In the genomic region with DNA sequence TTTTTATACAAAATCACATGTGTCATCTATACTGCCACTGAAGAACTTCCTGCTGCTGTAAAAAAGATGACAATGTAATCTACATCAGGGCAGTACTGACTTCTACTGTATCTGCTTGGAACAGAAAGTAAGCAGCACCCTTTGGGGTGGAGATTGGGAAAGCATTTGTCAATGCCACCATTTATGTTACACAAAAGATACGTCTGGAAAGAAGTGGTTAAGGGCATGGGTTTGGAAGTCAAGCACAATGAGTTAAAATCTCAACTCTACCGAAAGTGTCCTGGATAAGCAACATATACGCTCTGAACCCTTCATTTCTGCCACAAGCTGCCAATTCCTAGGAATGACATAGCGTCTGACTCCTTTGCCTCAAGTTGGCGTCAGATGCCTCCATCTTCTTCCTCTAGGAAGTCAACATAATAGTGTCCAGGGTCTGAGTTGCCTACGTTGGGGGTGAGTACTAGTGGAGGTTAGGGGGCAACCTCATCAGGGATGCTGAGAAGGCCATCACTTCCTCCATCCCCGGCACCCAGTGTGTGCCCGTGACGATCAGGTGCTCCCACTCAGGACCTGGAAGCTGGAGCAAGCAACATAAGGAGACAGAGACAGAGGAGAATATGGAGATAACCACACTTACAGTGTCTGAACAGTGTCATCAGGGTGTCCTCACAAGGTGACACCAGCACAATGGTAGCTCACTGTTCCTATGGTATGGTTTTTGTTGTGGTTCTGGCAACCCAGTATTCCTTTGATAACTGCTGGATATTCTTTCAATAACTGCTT, we compare ENCODE assay signal across 1 cellular context.
A peak's percentile ranks its signal among the peaks of the same experiment; 100 is the strongest.
TF ChIP-seq lines count a peak whose summit lies in the region.

No MANE protein-coding gene starts in this region.

TF ChIP-seq in K562, 482 proteins besides CTCF, POLR2A, EP300 and RAD21 (continued from another document and continues in another):
- TF ChIP-seq MGA (IDR thresholded peaks at IDR 0.05) (no peak), ZBTB49 (CRISPR knock-in tag; IDR thresholded peaks at IDR 0.05; ENCODE audit: borderline replicate concordance) (no peak), HDAC6 (IDR thresholded peaks at IDR 0.05; ENCODE audit: low read depth, low read length) (no peak), MAX (CRISPR knock-in tag; IDR thresholded peaks at IDR 0.05) (peak; percentile 31; the same call in 1 of the 2 replicates), ZNF75A (CRISPR knock-in tag; IDR thresholded peaks at IDR 0.05) (no peak), MIER1 (IDR thresholded peaks at IDR 0.05; ENCODE audit: low read depth) (no peak), ZNF239 (CRISPR knock-in tag; IDR thresholded peaks at IDR 0.05) (no peak), RFX7 (CRISPR knock-in tag; IDR thresholded peaks at IDR 0.05) (no peak), ZNF707 (CRISPR knock-in tag; conservative IDR thresholded peaks at IDR 0.05) (no peak), ZNF175 (CRISPR knock-in tag; IDR thresholded peaks at IDR 0.05; ENCODE audit: low read depth) (peak; percentile 77; the same call in 1 of the 2 replicates), ZNF354B (CRISPR knock-in tag; IDR thresholded peaks at IDR 0.05) (no peak), CBX2 (IDR thresholded peaks at IDR 0.05; ENCODE audit: insufficient read depth, low read length, poor library complexity, severe bottlenecking) (no peak), ZKSCAN8 (CRISPR knock-in tag; IDR thresholded peaks at IDR 0.05) (peak; percentile 80), MCM3 (IDR thresholded peaks at IDR 0.05) (no peak), SAFB2 (IDR thresholded peaks at IDR 0.05; ENCODE audit: borderline replicate concordance, low read depth, low read length, severe bottlenecking) (no peak), CBX5 (IDR thresholded peaks at IDR 0.05; ENCODE audit: borderline replicate concordance, low read depth) (no peak), TCF7 (IDR thresholded peaks at IDR 0.05; ENCODE audit: borderline replicate concordance) (no peak), NFE2L1 (tag; IDR thresholded peaks at IDR 0.05; ENCODE audit: borderline replicate concordance, low read depth) (no peak), CSDE1 (IDR thresholded peaks at IDR 0.05) (0 out of 4 replicates have a peak, but pooled peaks of 1 of the 2 experiments have one; percentile 35), ZNF174 (CRISPR knock-in tag; IDR thresholded peaks at IDR 0.05) (no peak), ZNF165 (CRISPR knock-in tag; IDR thresholded peaks at IDR 0.05; ENCODE audit: borderline replicate concordance) (no peak), CHD1 (IDR thresholded peaks at IDR 0.05; ENCODE audit: low read length) (no peak), FOXA3 (CRISPR knock-in tag; conservative IDR thresholded peaks at IDR 0.05 in 1 of 2, IDR thresholded peaks at IDR 0.05 in 1 of 2) (peak in 1 of 2 experiments; percentile 40; a peak in 1 of 4 replicates), SMARCB1 (IDR thresholded peaks at IDR 0.05; ENCODE audit: insufficient read length, low read depth) (no peak)
- TF ChIP-seq, protein P1, sequence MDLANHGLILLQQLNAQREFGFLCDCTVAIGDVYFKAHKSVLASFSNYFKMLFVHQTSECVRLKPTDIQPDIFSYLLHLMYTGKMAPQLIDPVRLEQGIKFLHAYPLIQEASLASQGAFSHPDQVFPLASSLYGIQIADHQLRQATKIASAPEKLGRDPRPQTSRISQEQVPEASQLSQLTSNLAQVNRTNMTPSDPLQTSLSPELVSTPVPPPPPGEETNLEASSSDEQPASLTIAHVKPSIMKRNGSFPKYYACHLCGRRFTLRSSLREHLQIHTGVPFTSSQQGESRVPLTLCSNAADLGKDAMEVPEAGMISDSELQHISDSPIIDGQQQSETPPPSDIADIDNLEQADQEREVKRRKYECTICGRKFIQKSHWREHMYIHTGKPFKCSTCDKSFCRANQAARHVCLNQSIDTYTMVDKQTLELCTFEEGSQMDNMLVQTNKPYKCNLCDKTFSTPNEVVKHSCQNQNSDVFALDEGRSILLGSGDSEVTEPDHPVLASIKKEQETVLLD (IDR thresholded peaks at IDR 0.05), result no peak
- TF ChIP-seq, protein P2, sequence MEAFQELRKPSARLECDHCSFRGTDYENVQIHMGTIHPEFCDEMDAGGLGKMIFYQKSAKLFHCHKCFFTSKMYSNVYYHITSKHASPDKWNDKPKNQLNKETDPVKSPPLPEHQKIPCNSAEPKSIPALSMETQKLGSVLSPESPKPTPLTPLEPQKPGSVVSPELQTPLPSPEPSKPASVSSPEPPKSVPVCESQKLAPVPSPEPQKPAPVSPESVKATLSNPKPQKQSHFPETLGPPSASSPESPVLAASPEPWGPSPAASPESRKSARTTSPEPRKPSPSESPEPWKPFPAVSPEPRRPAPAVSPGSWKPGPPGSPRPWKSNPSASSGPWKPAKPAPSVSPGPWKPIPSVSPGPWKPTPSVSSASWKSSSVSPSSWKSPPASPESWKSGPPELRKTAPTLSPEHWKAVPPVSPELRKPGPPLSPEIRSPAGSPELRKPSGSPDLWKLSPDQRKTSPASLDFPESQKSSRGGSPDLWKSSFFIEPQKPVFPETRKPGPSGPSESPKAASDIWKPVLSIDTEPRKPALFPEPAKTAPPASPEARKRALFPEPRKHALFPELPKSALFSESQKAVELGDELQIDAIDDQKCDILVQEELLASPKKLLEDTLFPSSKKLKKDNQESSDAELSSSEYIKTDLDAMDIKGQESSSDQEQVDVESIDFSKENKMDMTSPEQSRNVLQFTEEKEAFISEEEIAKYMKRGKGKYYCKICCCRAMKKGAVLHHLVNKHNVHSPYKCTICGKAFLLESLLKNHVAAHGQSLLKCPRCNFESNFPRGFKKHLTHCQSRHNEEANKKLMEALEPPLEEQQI (IDR thresholded peaks at IDR 0.05), result peak; percentile 80
- TF ChIP-seq, protein P3, sequence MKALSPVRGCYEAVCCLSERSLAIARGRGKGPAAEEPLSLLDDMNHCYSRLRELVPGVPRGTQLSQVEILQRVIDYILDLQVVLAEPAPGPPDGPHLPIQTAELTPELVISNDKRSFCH (CRISPR knock-in tag; IDR thresholded peaks at IDR 0.05), result no peak
- TF ChIP-seq, protein P3 (tag; IDR thresholded peaks at IDR 0.05), result peak; percentile 66; the same call in 1 of the 2 replicates
- TF ChIP-seq, protein P4, sequence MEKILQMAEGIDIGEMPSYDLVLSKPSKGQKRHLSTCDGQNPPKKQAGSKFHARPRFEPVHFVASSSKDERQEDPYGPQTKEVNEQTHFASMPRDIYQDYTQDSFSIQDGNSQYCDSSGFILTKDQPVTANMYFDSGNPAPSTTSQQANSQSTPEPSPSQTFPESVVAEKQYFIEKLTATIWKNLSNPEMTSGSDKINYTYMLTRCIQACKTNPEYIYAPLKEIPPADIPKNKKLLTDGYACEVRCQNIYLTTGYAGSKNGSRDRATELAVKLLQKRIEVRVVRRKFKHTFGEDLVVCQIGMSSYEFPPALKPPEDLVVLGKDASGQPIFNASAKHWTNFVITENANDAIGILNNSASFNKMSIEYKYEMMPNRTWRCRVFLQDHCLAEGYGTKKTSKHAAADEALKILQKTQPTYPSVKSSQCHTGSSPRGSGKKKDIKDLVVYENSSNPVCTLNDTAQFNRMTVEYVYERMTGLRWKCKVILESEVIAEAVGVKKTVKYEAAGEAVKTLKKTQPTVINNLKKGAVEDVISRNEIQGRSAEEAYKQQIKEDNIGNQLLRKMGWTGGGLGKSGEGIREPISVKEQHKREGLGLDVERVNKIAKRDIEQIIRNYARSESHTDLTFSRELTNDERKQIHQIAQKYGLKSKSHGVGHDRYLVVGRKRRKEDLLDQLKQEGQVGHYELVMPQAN (IDR thresholded peaks at IDR 0.05; ENCODE audit: borderline replicate concordance), result no peak
- TF ChIP-seq, protein P5, sequence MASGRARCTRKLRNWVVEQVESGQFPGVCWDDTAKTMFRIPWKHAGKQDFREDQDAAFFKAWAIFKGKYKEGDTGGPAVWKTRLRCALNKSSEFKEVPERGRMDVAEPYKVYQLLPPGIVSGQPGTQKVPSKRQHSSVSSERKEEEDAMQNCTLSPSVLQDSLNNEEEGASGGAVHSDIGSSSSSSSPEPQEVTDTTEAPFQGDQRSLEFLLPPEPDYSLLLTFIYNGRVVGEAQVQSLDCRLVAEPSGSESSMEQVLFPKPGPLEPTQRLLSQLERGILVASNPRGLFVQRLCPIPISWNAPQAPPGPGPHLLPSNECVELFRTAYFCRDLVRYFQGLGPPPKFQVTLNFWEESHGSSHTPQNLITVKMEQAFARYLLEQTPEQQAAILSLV (tag; IDR thresholded peaks at IDR 0.05), result peak; percentile 79
